17 cellular contexts compared by ENCODE assay signal in the genomic region with DNA sequence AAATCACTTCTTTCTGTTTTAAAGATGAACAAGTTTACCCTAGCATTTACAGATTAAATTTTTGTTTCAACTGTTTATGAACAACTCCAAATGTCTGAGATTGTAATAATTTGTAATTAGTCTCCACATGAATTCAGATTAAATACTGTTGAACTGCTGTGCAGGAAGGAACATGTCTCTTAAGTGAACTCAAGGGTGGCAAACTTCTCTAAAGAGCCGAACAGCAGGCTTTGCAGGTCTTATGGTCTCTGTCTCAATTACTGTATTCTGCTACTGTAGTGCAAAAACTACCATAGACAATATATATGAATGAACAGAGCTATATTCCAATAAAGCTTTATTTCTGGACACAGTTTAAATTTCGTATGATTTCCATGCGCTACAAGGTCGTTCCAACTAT. TPM values are rescaled to one million over a fixed set of nuclear protein-coding genes. Genes with fewer than 3 reads are reported as not detected.
A peak's percentile ranks its signal among the peaks of the same experiment; 100 is the strongest.
DNase-seq lines count a peak whose midpoint lies in the region; ATAC-seq and TF ChIP-seq lines count a peak whose summit lies in the region.
"Had no signal": no experiment of that assay in that cellular context is flagged by ENCODE, and none has a peak within 500 bp of the region (broad histone marks: within the 10 kb centered on the region; RNA-seq: fewer than 3 reads in every experiment).

No MANE protein-coding gene starts in this region.

- no peak for DNase-seq in activated T-cell treated with anti-CD3 and anti-CD28 coated beads, Interleukin-2, amount 50 U/mL, for 72 hours
- no peak for DNase-seq in activated T-cell treated with anti-CD3 and anti-CD28 coated beads, Interleukin-2, amount 50 U/mL, for 48 hours
- no peak for DNase-seq in HFFc6
- no peak for DNase-seq in NCI-H526 (lab: John Stamatoyannopoulos, UW)
- no peak for DNase-seq in activated CD8-positive, alpha-beta memory T cell treated with anti-CD3 and anti-CD28 coated beads, Interleukin-2, amount 50 U/mL, for 4 hours
- no peak for DNase-seq in type B pancreatic cell (ENCODE audit: extremely low spot score, unreplicated experiment)
- DNase-seq: 8988T; KG1; NCI-H1092 treated with DMSO at 0.1 percent for 48 hours; NCI-H1694; NCI-H2107; NCI-H345; NCI-H69; NK-92 treated with Interleukin-12 subunit alpha and Interleukin-12 subunit beta, amount 100 ng/mL, for 24 hours; PC-3 had no signal

- intact Hi-C loops in dendritic cell treated with granulocyte-macrophage colony-stimulating factor and Interleukin-4, amounts not matched to agents 40 ng/mL and 50 ng/mL, for 4 days (cut with micrococcal nuclease), result no loop called here

- peaks cover 92% of the 10 kb centered on the region for H3K4me1 Mint-ChIP-seq in activated T-cell treated with anti-CD3 and anti-CD28 coated beads, Interleukin-2, amount 50 U/mL, for 72 hours (ENCODE audit: low read depth)
- H3K4me1 Mint-ChIP-seq in HFFc6 (ENCODE audit: low read depth), result peaks cover 50% of the 10 kb centered on the region
- peaks cover 48% of the 10 kb centered on the region for H3K4me1 Mint-ChIP-seq in dendritic cell treated with granulocyte-macrophage colony-stimulating factor and Interleukin-4, amounts not matched to agents 40 ng/mL and 50 ng/mL, for 4 days (ENCODE audit: low read depth)
- H3K4me1 Mint-ChIP-seq in stimulated activated memory B cell treated with anti-CD40 and anti-IgM and Interleukin-4, amounts not matched to agents 10 μg/mL and 1 μg/mL and 100 μg/mL, for 72 hours, result peaks cover 81% of the 10 kb centered on the region
- H3K4me1 Mint-ChIP-seq in type B pancreatic cell (ENCODE audit: unreplicated experiment), result peaks cover 35% of the 10 kb centered on the region

- H3K36me3 Mint-ChIP-seq in activated T-cell treated with anti-CD3 and anti-CD28 coated beads, Interleukin-2, amount 50 U/mL, for 72 hours (ENCODE audit: insufficient read depth in 2 of 2), result peaks cover 4 to 7% of the 10 kb centered on the region in 2 donors
- H3K36me3 Mint-ChIP-seq in HFFc6 (ENCODE audit: low read depth) (peaks cover 19% of the 10 kb centered on the region), type B pancreatic cell (peaks cover 28% of the 10 kb centered on the region)
- H3K36me3 Mint-ChIP-seq in dendritic cell treated with granulocyte-macrophage colony-stimulating factor and Interleukin-4, amounts not matched to agents 40 ng/mL and 50 ng/mL, for 4 days (ENCODE audit: low read depth), result peaks cover 15% of the 10 kb centered on the region
- peaks cover 29% of the 10 kb centered on the region for H3K36me3 Mint-ChIP-seq in stimulated activated memory B cell treated with anti-CD40 and anti-IgM and Interleukin-4, amounts not matched to agents 10 μg/mL and 1 μg/mL and 100 μg/mL, for 72 hours

- peak overlapping the region; percentile 32 to 62 for H3K4me3 Mint-ChIP-seq in activated T-cell treated with anti-CD3 and anti-CD28 coated beads, Interleukin-2, amount 50 U/mL, for 72 hours
- no peak overlapping the region for H3K4me3 Mint-ChIP-seq in HFFc6
- H3K4me3 Mint-ChIP-seq in dendritic cell treated with granulocyte-macrophage colony-stimulating factor and Interleukin-4, amounts not matched to agents 40 ng/mL and 50 ng/mL, for 4 days, result no peak overlapping the region
- H3K4me3 Mint-ChIP-seq in stimulated activated memory B cell treated with anti-CD40 and anti-IgM and Interleukin-4, amounts not matched to agents 10 μg/mL and 1 μg/mL and 100 μg/mL, for 72 hours, result no peak overlapping the region
- no peak overlapping the region for H3K4me3 Mint-ChIP-seq in type B pancreatic cell

- H3K27ac Mint-ChIP-seq in activated T-cell treated with anti-CD3 and anti-CD28 coated beads, Interleukin-2, amount 50 U/mL, for 72 hours, result no peak overlapping the region
- peak overlapping the region; percentile 31; the same call in 1 of the 2 replicates for H3K27ac Mint-ChIP-seq in HFFc6
- peak overlapping the region; percentile 39 for H3K27ac Mint-ChIP-seq in dendritic cell treated with granulocyte-macrophage colony-stimulating factor and Interleukin-4, amounts not matched to agents 40 ng/mL and 50 ng/mL, for 4 days
- peak overlapping the region; percentile 51 for H3K27ac Mint-ChIP-seq in stimulated activated memory B cell treated with anti-CD40 and anti-IgM and Interleukin-4, amounts not matched to agents 10 μg/mL and 1 μg/mL and 100 μg/mL, for 72 hours
- no peak overlapping the region for H3K27ac Mint-ChIP-seq in type B pancreatic cell

- H3K9me3 Mint-ChIP-seq in activated T-cell treated with anti-CD3 and anti-CD28 coated beads, Interleukin-2, amount 50 U/mL, for 72 hours, result no peaks in the 10 kb centered on the region
- H3K9me3 Mint-ChIP-seq in HFFc6, result no peaks in the 10 kb centered on the region
- no peaks in the 10 kb centered on the region for H3K9me3 Mint-ChIP-seq in dendritic cell treated with granulocyte-macrophage colony-stimulating factor and Interleukin-4, amounts not matched to agents 40 ng/mL and 50 ng/mL, for 4 days
- H3K9me3 Mint-ChIP-seq in stimulated activated memory B cell treated with anti-CD40 and anti-IgM and Interleukin-4, amounts not matched to agents 10 μg/mL and 1 μg/mL and 100 μg/mL, for 72 hours, result no peaks in the 10 kb centered on the region
- H3K9me3 Mint-ChIP-seq in type B pancreatic cell, result no peaks in the 10 kb centered on the region

- no peaks in the 10 kb centered on the region for H3K27me3 Mint-ChIP-seq in activated T-cell treated with anti-CD3 and anti-CD28 coated beads, Interleukin-2, amount 50 U/mL, for 72 hours (ENCODE audit: low read depth)
- H3K27me3 Mint-ChIP-seq in HFFc6 (ENCODE audit: insufficient read depth) (no peaks in the 10 kb centered on the region), type B pancreatic cell (no peaks in the 10 kb centered on the region)
- H3K27me3 Mint-ChIP-seq in dendritic cell treated with granulocyte-macrophage colony-stimulating factor and Interleukin-4, amounts not matched to agents 40 ng/mL and 50 ng/mL, for 4 days, result no peaks in the 10 kb centered on the region
- H3K27me3 Mint-ChIP-seq in stimulated activated memory B cell treated with anti-CD40 and anti-IgM and Interleukin-4, amounts not matched to agents 10 μg/mL and 1 μg/mL and 100 μg/mL, for 72 hours, result no peaks in the 10 kb centered on the region

- TF ChIP-seq CTCF in HFFc6 (IDR thresholded peaks at IDR 0.05), result no peak
- TF ChIP-seq CTCF in type B pancreatic cell (conservative IDR thresholded peaks at IDR 0.05), result no peak

- ATAC-seq in activated T-cell treated with anti-CD3 and anti-CD28 coated beads, Interleukin-2, amount 50 U/mL, for 72 hours (replicated peaks in 1 of 2), result no peak
- no peak for ATAC-seq in stimulated activated memory B cell treated with anti-CD40 and anti-IgM and Interleukin-4, amounts not matched to agents 10 μg/mL and 1 μg/mL and 100 μg/mL, for 72 hours
- ATAC-seq: PC-3 had no signal

RNA-seq across cellular contexts. Expression of a gene that starts 6.6 kb away (rescaled TPM):
- 10 to 100 TPM; 18.4 to 23.9 TPM for total RNA-seq in activated T-cell treated with anti-CD3 and anti-CD28 coated beads, Interleukin-2, amount 50 U/mL, for 72 hours
- 10 to 100 TPM in 3 of 6 experiments, 1 to 10 TPM in 3; 9.0 to 11.5 (median 10.0) TPM for total RNA-seq in HFFc6 (2021; fragmentation: NEBNext Ultra II Directional; extraction: Animal tissue kit (Norgen Biotek cat#: 25700))
- total RNA-seq in type B pancreatic cell (ENCODE audit: low replicate concordance), result 18.8 and 21.2 TPM in 2 replicates

RNA-seq across cellular contexts. Expression of a gene that starts 46.4 kb away (rescaled TPM):
- 10 to 100 TPM; 12.9 to 16.2 TPM for total RNA-seq in activated T-cell treated with anti-CD3 and anti-CD28 coated beads, Interleukin-2, amount 50 U/mL, for 72 hours
- total RNA-seq in HFFc6 (2021; fragmentation: NEBNext Ultra II Directional; extraction: Animal tissue kit (Norgen Biotek cat#: 25700)), result 10 to 100 TPM; 23.3 to 27.9 (median 24.8) TPM
- total RNA-seq in type B pancreatic cell (ENCODE audit: low replicate concordance), result 17.7 and 27.1 TPM in 2 replicates

Comparison
In these comparisons a context has a peak if more than half of its experiments do, and no peak if none do; other contexts are left out.
1. H3K27ac Mint-ChIP-seq: peak in HFFc6 (single experiment), dendritic cell treated with granulocyte-macrophage colony-stimulating factor and Interleukin-4, amounts not matched to agents 40 ng/mL and 50 ng/mL, for 4 days (single experiment) and stimulated activated memory B cell treated with anti-CD40 and anti-IgM and Interleukin-4, amounts not matched to agents 10 μg/mL and 1 μg/mL and 100 μg/mL, for 72 hours (single experiment); none in activated T-cell treated with anti-CD3 and anti-CD28 coated beads, Interleukin-2, amount 50 U/mL, for 72 hours (single experiment) and type B pancreatic cell (single experiment).
2. H3K4me3 Mint-ChIP-seq: peak in activated T-cell treated with anti-CD3 and anti-CD28 coated beads, Interleukin-2, amount 50 U/mL, for 72 hours (2 of 2); none in HFFc6 (single experiment), dendritic cell treated with granulocyte-macrophage colony-stimulating factor and Interleukin-4, amounts not matched to agents 40 ng/mL and 50 ng/mL, for 4 days (single experiment), stimulated activated memory B cell treated with anti-CD40 and anti-IgM and Interleukin-4, amounts not matched to agents 10 μg/mL and 1 μg/mL and 100 μg/mL, for 72 hours (single experiment) and type B pancreatic cell (single experiment).